In genomic region chrX:10555846-10556245, GRCh38 we compare ENCODE assay signal across 18 cellular contexts.
DNase-seq lines count a peak whose midpoint lies in the region; ATAC-seq and TF ChIP-seq lines count a peak whose summit lies in the region.
"Had no signal": no experiment of that assay in that cellular context is flagged by ENCODE, and none has a peak within 500 bp of the region (broad histone marks: within the 10 kb centered on the region; RNA-seq: fewer than 3 reads in every experiment).

No MANE protein-coding gene starts in this region.

- no peak for ATAC-seq in GM21723 (IDR thresholded peaks at IDR 0.05; ENCODE audit: unreplicated experiment)
- ATAC-seq: GM23338 had no signal

- DNase-seq in NK-92 (lab: John Stamatoyannopoulos, UW; ENCODE audit: unreplicated experiment) (peak; percentile 0), NOMO-1 treated with DMSO at 0.1 percent for 48 hours (lab: John Stamatoyannopoulos, UW; ENCODE audit: unreplicated experiment) (peak; percentile 58), endothelial cell (ENCODE audit: low spot score) (no peak), type B pancreatic cell (ENCODE audit: extremely low spot score, unreplicated experiment) (no peak), cortex of kidney (lab: John Stamatoyannopoulos, UW) (no peak), NCI-H82 treated with DMSO at 0.1 percent for 48 hours (lab: John Stamatoyannopoulos, UW; ENCODE audit: unreplicated experiment) (no peak)
- no peak for DNase-seq in NK-92 treated with Interleukin-12 subunit alpha and Interleukin-12 subunit beta, amount 100 ng/mL, for 24 hours (lab: John Stamatoyannopoulos, UW)
- DNase-seq: 8988T; CD8-positive, alpha-beta memory T cell; GF-D8; KBM-7; NCI-H1092; NCI-H146; NCI-H510A treated with DMSO at 0.1 percent for 48 hours; NCI-H82; RPMI8226 had no signal

- peak overlapping the region; percentile 37 for H3K4me3 Mint-ChIP-seq in endothelial cell (ENCODE audit: unreplicated experiment)
- H3K4me3 Mint-ChIP-seq in type B pancreatic cell = no peak overlapping the region
- H3K4me3 Mint-ChIP-seq: CD8-positive, alpha-beta memory T cell; GM23338 had no signal

- H3K27me3 Mint-ChIP-seq in endothelial cell (ENCODE audit: unreplicated experiment) = no peaks in the 10 kb centered on the region
- no peaks in the 10 kb centered on the region for H3K27me3 Mint-ChIP-seq in type B pancreatic cell
- H3K27me3 Mint-ChIP-seq: CD8-positive, alpha-beta memory T cell had no signal

- H3K9me3 Mint-ChIP-seq in endothelial cell (ENCODE audit: unreplicated experiment) = no peaks in the 10 kb centered on the region
- H3K9me3 Mint-ChIP-seq in type B pancreatic cell = no peaks in the 10 kb centered on the region
- H3K9me3 Mint-ChIP-seq: GM23338 had no signal

- peaks cover 26% of the 10 kb centered on the region for H3K4me1 Mint-ChIP-seq in endothelial cell (ENCODE audit: unreplicated experiment)
- H3K4me1 Mint-ChIP-seq in type B pancreatic cell (ENCODE audit: unreplicated experiment) = peaks cover 4% of the 10 kb centered on the region
- H3K4me1 Mint-ChIP-seq: CD8-positive, alpha-beta memory T cell had no signal

- no peaks in the 10 kb centered on the region for H3K36me3 Mint-ChIP-seq in endothelial cell (ENCODE audit: low read depth, unreplicated experiment)
- H3K36me3 Mint-ChIP-seq in type B pancreatic cell = peaks cover 3% of the 10 kb centered on the region
- H3K36me3 Mint-ChIP-seq: CD8-positive, alpha-beta memory T cell had no signal

- TF ChIP-seq CTCF in endothelial cell (IDR thresholded peaks at IDR 0.05; ENCODE audit: unreplicated experiment) (no peak), type B pancreatic cell (conservative IDR thresholded peaks at IDR 0.05) (no peak)

- peak overlapping the region; percentile 78 for H3K27ac Mint-ChIP-seq in endothelial cell (ENCODE audit: unreplicated experiment)
- peak overlapping the region; percentile 38 for H3K27ac Mint-ChIP-seq in type B pancreatic cell
- H3K27ac Mint-ChIP-seq: CD8-positive, alpha-beta memory T cell; GM23338 had no signal

Comparison
In these comparisons a context has a peak if more than half of its experiments do, and no peak if none do; other contexts are left out.
1. DNase-seq: peak in NK-92 (single experiment) and NOMO-1 treated with DMSO at 0.1 percent for 48 hours (single experiment); none in NK-92 treated with Interleukin-12 subunit alpha and Interleukin-12 subunit beta, amount 100 ng/mL, for 24 hours (single experiment), endothelial cell (single experiment), type B pancreatic cell (single experiment), cortex of kidney (single experiment) and NCI-H82 treated with DMSO at 0.1 percent for 48 hours (single experiment).